Comparison of ENCODE assay signal across 9 cellular contexts in genomic region chr9:21160178-21160577, GRCh38. TPM values are rescaled to one million over a fixed set of nuclear protein-coding genes. Genes with fewer than 3 reads are reported as not detected.
DNase-seq lines count a peak whose midpoint lies in the region; ATAC-seq and TF ChIP-seq lines count a peak whose summit lies in the region.
"Had no signal": no experiment of that assay in that cellular context is flagged by ENCODE, and none has a peak within 500 bp of the region (broad histone marks: within the 10 kb centered on the region; RNA-seq: fewer than 3 reads in every experiment).

No MANE protein-coding gene starts in this region.

- peak overlapping the region; percentile 59; the same call in 1 of the 2 replicates for H3K27ac ChIP-seq in BLaER1

- no peak overlapping the region for H3K9ac ChIP-seq in BLaER1

- H3K36me3 Mint-ChIP-seq in progenitor cell of endocrine pancreas (ENCODE audit: insufficient read depth) = peaks cover 2% of the 10 kb centered on the region
- H3K36me3 Mint-ChIP-seq: naive B cell had no signal

- 0 out of 2 replicates have a peak overlapping the region, but pooled peaks have one; percentile 19 for H3K4me3 ChIP-seq in BLaER1

- H3K4me2 ChIP-seq in BLaER1 = peak overlapping the region; percentile 81

- DNase-seq in astrocyte of the hippocampus (ENCODE audit: low read depth, low spot score) = peak; percentile 24
- no peak for DNase-seq in cerebellar nuclear complex (lab: John Stamatoyannopoulos, UW)
- no peak for DNase-seq in midbrain (lab: John Stamatoyannopoulos, UW)
- no peak for DNase-seq in NCI-H1694 treated with DMSO at 0.1 percent for 48 hours (lab: John Stamatoyannopoulos, UW)
- DNase-seq in progenitor cell of endocrine pancreas (ENCODE audit: low spot score, unreplicated experiment) = no peak
- DNase-seq: naive B cell had no signal

- H3K27me3 ChIP-seq in BLaER1 = no peaks in the 10 kb centered on the region

- no peaks in the 10 kb centered on the region for H4K20me1 ChIP-seq in BLaER1

- H3K4me1 ChIP-seq in BLaER1 = peaks cover 37% of the 10 kb centered on the region

- H3K27ac Mint-ChIP-seq in progenitor cell of endocrine pancreas = no peak overlapping the region
- H3K27ac Mint-ChIP-seq: naive B cell had no signal

- no peaks in the 10 kb centered on the region for H3K36me3 ChIP-seq in BLaER1

- TF ChIP-seq CTCF in progenitor cell of endocrine pancreas (IDR thresholded peaks at IDR 0.05; ENCODE audit: unreplicated experiment) = no peak

- H3K4me3 Mint-ChIP-seq in progenitor cell of endocrine pancreas (ENCODE audit: low read depth) = no peak overlapping the region
- H3K4me3 Mint-ChIP-seq: naive B cell had no signal

- H3K27me3 Mint-ChIP-seq in progenitor cell of endocrine pancreas = no peaks in the 10 kb centered on the region
- H3K27me3 Mint-ChIP-seq: naive B cell had no signal

- H3K9me3 ChIP-seq in BLaER1 = peaks cover 35% of the 10 kb centered on the region

- H3K9me3 Mint-ChIP-seq in progenitor cell of endocrine pancreas (ENCODE audit: low read depth) = peaks cover 21% of the 10 kb centered on the region

- ATAC-seq in GM19397 (IDR thresholded peaks at IDR 0.05; ENCODE audit: unreplicated experiment) (peak; percentile 92), HG03432 (IDR thresholded peaks at IDR 0.05; ENCODE audit: unreplicated experiment) (peak; percentile 99)

- peaks cover 2% of the 10 kb centered on the region for H3K4me1 Mint-ChIP-seq in progenitor cell of endocrine pancreas (ENCODE audit: low read depth)

RNA-seq across cellular contexts. Expression of gene IFNA21, which starts 6.3 kb away (rescaled TPM):
- total RNA-seq in progenitor cell of endocrine pancreas = not detected in 2 replicates

RNA-seq across cellular contexts. Expression of gene IFNW1, which starts 18.5 kb away (rescaled TPM):
- not detected in 2 replicates for total RNA-seq in progenitor cell of endocrine pancreas

RNA-seq across cellular contexts. Expression of gene IFNA4, which starts 27.2 kb away (rescaled TPM):
- not detected in 2 replicates for total RNA-seq in progenitor cell of endocrine pancreas

RNA-seq across cellular contexts. Expression of gene IFNA7, which starts 41.8 kb away (rescaled TPM):
- total RNA-seq in progenitor cell of endocrine pancreas = not detected in 2 replicates

RNA-seq across cellular contexts. Expression of gene IFNA10, which starts 46.8 kb away (rescaled TPM):
- not detected in 2 replicates for total RNA-seq in progenitor cell of endocrine pancreas
